2 cellular contexts compared by ENCODE assay signal in the genomic region with DNA sequence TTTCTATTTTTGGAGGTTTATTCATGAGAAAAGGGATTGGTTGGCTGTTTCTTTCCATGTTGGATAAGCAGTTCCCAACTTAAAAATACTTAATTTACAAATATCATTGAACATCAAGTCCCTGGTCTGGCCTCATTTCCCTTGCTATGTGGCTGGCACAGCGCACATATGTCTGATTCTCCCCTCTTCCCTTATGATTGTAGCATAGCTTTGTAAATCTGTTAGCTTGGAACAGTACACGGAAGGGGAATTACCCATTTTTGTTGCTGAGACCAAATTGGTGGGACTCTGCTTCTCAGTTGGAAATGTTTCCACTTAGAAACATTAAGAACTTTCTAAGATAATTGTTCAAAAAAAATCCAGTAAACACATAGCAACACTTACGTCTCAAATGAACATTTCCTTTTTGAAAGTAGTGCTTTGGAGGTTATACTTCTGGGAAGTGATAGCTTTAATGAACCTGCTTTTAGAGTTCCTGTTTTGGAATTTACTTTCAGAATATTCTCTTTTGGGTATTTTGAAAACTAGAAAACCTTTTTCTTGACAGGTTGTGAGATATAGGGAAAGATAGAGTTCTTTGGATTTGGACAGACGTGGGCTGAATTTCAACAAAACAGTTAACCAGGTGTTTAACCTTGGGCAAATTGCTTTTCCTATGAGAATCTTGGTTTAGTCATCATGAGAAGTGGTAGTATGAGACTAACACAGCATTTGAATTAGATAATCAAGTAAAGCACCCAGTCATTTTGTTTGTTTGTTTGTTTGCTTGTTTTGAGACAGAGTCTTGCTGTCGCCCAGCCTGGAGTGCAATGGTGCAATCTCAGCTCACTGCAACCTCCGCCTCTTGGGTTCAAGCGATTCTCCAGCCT.
TF ChIP-seq lines count a peak whose summit lies in the region.

No MANE protein-coding gene starts in this region.

TF ChIP-seq in HepG2, 621 proteins besides CTCF, POLR2A, EP300 and RAD21:
- TF ChIP-seq ZNF30 (CRISPR knock-in tag; IDR thresholded peaks at IDR 0.05) (no peak), EEA1 (CRISPR knock-in tag; IDR thresholded peaks at IDR 0.05; ENCODE audit: borderline replicate concordance) (no peak)

TF ChIP-seq in SK-N-SH treated with all-trans-retinoic acid at 6 μM for 48 hours, 23 proteins besides CTCF, POLR2A, EP300 and RAD21:
- TF ChIP-seq, protein P1, sequence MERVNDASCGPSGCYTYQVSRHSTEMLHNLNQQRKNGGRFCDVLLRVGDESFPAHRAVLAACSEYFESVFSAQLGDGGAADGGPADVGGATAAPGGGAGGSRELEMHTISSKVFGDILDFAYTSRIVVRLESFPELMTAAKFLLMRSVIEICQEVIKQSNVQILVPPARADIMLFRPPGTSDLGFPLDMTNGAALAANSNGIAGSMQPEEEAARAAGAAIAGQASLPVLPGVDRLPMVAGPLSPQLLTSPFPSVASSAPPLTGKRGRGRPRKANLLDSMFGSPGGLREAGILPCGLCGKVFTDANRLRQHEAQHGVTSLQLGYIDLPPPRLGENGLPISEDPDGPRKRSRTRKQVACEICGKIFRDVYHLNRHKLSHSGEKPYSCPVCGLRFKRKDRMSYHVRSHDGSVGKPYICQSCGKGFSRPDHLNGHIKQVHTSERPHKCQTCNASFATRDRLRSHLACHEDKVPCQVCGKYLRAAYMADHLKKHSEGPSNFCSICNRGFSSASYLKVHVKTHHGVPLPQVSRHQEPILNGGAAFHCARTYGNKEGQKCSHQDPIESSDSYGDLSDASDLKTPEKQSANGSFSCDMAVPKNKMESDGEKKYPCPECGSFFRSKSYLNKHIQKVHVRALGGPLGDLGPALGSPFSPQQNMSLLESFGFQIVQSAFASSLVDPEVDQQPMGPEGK (CRISPR knock-in tag; IDR thresholded peaks at IDR 0.05; ENCODE audit: borderline replicate concordance): no peak
- TF ChIP-seq ZNF8 (CRISPR knock-in tag; IDR thresholded peaks at IDR 0.05): no peak
- no peak for TF ChIP-seq ARNTL (CRISPR knock-in tag; IDR thresholded peaks at IDR 0.05; ENCODE audit: borderline replicate concordance, low read depth)
- TF ChIP-seq TCF4 (CRISPR knock-in tag; IDR thresholded peaks at IDR 0.05; ENCODE audit: borderline replicate concordance): no peak
- TF ChIP-seq CSRNP3 (CRISPR knock-in tag; IDR thresholded peaks at IDR 0.05): no peak
- TF ChIP-seq TSHZ2 (CRISPR knock-in tag; IDR thresholded peaks at IDR 0.05): no peak
- TF ChIP-seq ZFP30 (CRISPR knock-in tag; IDR thresholded peaks at IDR 0.05): no peak
- no peak for TF ChIP-seq CREB5 (CRISPR knock-in tag; IDR thresholded peaks at IDR 0.05; ENCODE audit: low read depth)
- no peak for TF ChIP-seq ZC3H10 (CRISPR knock-in tag; IDR thresholded peaks at IDR 0.05)
- no peak for TF ChIP-seq ISL1 (CRISPR knock-in tag; IDR thresholded peaks at IDR 0.05)
- TF ChIP-seq BACH2 (CRISPR knock-in tag; IDR thresholded peaks at IDR 0.05; ENCODE audit: borderline replicate concordance): no peak
- TF ChIP-seq ZNF565 (CRISPR knock-in tag; conservative IDR thresholded peaks at IDR 0.05; ENCODE audit: low read depth): no peak
- TF ChIP-seq CSDC2 (CRISPR knock-in tag; IDR thresholded peaks at IDR 0.05): no peak
- no peak for TF ChIP-seq SNAI2 (CRISPR knock-in tag; IDR thresholded peaks at IDR 0.05)
